In the genomic region with DNA sequence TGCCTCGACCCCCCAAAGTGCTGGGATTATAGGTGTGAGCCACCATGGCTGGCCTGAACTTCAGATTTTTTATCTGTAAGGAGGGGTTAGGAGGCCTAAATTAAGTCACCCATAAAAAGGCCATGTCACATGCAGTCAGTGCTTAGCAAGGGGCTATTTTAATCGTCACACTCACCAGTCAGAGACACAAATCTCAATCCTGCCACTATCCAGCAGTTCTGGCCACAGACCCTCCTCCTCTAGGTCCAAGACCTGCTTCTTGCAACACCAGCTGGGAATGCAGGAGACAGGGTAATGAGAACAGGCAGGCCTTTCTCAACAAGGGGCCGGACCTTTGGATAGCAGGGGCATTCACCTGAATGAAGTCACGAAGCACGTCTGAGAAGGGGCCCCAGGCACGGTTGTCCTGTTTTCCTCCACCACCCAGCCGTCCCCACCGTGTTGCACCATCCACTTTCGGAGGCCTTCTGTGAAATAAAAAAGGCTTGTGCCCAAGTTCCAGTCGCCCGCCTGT, we compare ENCODE assay signal across 1 cellular context.
A peak's percentile ranks its signal among the peaks of the same experiment; 100 is the strongest.
TF ChIP-seq lines count a peak whose summit lies in the region.

No MANE protein-coding gene starts in this region.

TF ChIP-seq in HepG2, 621 proteins besides CTCF, POLR2A, EP300 and RAD21 (continued from another document and continues in another):
- TF ChIP-seq, protein P1, sequence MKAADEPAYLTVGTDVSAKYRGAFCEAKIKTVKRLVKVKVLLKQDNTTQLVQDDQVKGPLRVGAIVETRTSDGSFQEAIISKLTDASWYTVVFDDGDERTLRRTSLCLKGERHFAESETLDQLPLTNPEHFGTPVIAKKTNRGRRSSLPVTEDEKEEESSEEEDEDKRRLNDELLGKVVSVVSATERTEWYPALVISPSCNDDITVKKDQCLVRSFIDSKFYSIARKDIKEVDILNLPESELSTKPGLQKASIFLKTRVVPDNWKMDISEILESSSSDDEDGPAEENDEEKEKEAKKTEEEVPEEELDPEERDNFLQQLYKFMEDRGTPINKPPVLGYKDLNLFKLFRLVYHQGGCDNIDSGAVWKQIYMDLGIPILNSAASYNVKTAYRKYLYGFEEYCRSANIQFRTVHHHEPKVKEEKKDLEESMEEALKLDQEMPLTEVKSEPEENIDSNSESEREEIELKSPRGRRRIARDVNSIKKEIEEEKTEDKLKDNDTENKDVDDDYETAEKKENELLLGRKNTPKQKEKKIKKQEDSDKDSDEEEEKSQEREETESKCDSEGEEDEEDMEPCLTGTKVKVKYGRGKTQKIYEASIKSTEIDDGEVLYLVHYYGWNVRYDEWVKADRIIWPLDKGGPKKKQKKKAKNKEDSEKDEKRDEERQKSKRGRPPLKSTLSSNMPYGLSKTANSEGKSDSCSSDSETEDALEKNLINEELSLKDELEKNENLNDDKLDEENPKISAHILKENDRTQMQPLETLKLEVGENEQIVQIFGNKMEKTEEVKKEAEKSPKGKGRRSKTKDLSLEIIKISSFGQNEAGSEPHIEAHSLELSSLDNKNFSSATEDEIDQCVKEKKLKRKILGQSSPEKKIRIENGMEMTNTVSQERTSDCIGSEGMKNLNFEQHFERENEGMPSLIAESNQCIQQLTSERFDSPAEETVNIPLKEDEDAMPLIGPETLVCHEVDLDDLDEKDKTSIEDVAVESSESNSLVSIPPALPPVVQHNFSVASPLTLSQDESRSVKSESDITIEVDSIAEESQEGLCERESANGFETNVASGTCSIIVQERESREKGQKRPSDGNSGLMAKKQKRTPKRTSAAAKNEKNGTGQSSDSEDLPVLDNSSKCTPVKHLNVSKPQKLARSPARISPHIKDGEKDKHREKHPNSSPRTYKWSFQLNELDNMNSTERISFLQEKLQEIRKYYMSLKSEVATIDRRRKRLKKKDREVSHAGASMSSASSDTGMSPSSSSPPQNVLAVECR (CRISPR knock-in tag; IDR thresholded peaks at IDR 0.05; ENCODE audit: borderline replicate concordance): peak; percentile 46; the same call in 1 of the 2 replicates
- no peak for TF ChIP-seq ZNF232 (CRISPR knock-in tag; IDR thresholded peaks at IDR 0.05; ENCODE audit: borderline replicate concordance)
- TF ChIP-seq RCOR2 (CRISPR knock-in tag; IDR thresholded peaks at IDR 0.05): no peak
- peak; percentile 36; the same call in 1 of the 2 replicates for TF ChIP-seq ZBTB7B (CRISPR knock-in tag; IDR thresholded peaks at IDR 0.05)
- TF ChIP-seq, protein P2, sequence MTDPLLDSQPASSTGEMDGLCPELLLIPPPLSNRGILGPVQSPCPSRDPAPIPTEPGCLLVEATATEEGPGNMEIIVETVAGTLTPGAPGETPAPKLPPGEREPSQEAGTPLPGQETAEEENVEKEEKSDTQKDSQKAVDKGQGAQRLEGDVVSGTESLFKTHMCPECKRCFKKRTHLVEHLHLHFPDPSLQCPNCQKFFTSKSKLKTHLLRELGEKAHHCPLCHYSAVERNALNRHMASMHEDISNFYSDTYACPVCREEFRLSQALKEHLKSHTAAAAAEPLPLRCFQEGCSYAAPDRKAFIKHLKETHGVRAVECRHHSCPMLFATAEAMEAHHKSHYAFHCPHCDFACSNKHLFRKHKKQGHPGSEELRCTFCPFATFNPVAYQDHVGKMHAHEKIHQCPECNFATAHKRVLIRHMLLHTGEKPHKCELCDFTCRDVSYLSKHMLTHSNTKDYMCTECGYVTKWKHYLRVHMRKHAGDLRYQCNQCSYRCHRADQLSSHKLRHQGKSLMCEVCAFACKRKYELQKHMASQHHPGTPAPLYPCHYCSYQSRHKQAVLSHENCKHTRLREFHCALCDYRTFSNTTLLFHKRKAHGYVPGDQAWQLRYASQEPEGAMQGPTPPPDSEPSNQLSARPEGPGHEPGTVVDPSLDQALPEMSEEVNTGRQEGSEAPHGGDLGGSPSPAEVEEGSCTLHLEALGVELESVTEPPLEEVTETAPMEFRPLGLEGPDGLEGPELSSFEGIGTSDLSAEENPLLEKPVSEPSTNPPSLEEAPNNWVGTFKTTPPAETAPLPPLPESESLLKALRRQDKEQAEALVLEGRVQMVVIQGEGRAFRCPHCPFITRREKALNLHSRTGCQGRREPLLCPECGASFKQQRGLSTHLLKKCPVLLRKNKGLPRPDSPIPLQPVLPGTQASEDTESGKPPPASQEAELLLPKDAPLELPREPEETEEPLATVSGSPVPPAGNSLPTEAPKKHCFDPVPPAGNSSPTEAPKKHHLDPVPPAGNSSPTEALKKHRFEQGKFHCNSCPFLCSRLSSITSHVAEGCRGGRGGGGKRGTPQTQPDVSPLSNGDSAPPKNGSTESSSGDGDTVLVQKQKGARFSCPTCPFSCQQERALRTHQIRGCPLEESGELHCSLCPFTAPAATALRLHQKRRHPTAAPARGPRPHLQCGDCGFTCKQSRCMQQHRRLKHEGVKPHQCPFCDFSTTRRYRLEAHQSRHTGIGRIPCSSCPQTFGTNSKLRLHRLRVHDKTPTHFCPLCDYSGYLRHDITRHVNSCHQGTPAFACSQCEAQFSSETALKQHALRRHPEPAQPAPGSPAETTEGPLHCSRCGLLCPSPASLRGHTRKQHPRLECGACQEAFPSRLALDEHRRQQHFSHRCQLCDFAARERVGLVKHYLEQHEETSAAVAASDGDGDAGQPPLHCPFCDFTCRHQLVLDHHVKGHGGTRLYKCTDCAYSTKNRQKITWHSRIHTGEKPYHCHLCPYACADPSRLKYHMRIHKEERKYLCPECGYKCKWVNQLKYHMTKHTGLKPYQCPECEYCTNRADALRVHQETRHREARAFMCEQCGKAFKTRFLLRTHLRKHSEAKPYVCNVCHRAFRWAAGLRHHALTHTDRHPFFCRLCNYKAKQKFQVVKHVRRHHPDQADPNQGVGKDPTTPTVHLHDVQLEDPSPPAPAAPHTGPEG (CRISPR knock-in tag; IDR thresholded peaks at IDR 0.05): no peak
- no peak for TF ChIP-seq TBP (CRISPR knock-in tag; IDR thresholded peaks at IDR 0.05)
- TF ChIP-seq, protein P3, sequence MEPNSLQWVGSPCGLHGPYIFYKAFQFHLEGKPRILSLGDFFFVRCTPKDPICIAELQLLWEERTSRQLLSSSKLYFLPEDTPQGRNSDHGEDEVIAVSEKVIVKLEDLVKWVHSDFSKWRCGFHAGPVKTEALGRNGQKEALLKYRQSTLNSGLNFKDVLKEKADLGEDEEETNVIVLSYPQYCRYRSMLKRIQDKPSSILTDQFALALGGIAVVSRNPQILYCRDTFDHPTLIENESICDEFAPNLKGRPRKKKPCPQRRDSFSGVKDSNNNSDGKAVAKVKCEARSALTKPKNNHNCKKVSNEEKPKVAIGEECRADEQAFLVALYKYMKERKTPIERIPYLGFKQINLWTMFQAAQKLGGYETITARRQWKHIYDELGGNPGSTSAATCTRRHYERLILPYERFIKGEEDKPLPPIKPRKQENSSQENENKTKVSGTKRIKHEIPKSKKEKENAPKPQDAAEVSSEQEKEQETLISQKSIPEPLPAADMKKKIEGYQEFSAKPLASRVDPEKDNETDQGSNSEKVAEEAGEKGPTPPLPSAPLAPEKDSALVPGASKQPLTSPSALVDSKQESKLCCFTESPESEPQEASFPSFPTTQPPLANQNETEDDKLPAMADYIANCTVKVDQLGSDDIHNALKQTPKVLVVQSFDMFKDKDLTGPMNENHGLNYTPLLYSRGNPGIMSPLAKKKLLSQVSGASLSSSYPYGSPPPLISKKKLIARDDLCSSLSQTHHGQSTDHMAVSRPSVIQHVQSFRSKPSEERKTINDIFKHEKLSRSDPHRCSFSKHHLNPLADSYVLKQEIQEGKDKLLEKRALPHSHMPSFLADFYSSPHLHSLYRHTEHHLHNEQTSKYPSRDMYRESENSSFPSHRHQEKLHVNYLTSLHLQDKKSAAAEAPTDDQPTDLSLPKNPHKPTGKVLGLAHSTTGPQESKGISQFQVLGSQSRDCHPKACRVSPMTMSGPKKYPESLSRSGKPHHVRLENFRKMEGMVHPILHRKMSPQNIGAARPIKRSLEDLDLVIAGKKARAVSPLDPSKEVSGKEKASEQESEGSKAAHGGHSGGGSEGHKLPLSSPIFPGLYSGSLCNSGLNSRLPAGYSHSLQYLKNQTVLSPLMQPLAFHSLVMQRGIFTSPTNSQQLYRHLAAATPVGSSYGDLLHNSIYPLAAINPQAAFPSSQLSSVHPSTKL (CRISPR knock-in tag; IDR thresholded peaks at IDR 0.05): peak; percentile 27; the same call in 1 of the 2 replicates
- TF ChIP-seq, protein P4, sequence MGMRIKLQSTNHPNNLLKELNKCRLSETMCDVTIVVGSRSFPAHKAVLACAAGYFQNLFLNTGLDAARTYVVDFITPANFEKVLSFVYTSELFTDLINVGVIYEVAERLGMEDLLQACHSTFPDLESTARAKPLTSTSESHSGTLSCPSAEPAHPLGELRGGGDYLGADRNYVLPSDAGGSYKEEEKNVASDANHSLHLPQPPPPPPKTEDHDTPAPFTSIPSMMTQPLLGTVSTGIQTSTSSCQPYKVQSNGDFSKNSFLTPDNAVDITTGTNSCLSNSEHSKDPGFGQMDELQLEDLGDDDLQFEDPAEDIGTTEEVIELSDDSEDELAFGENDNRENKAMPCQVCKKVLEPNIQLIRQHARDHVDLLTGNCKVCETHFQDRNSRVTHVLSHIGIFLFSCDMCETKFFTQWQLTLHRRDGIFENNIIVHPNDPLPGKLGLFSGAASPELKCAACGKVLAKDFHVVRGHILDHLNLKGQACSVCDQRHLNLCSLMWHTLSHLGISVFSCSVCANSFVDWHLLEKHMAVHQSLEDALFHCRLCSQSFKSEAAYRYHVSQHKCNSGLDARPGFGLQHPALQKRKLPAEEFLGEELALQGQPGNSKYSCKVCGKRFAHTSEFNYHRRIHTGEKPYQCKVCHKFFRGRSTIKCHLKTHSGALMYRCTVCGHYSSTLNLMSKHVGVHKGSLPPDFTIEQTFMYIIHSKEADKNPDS (CRISPR knock-in tag; IDR thresholded peaks at IDR 0.05): no peak
- TF ChIP-seq FOXC1 (CRISPR knock-in tag; IDR thresholded peaks at IDR 0.05; ENCODE audit: borderline replicate concordance): no peak
- TF ChIP-seq, protein P5, sequence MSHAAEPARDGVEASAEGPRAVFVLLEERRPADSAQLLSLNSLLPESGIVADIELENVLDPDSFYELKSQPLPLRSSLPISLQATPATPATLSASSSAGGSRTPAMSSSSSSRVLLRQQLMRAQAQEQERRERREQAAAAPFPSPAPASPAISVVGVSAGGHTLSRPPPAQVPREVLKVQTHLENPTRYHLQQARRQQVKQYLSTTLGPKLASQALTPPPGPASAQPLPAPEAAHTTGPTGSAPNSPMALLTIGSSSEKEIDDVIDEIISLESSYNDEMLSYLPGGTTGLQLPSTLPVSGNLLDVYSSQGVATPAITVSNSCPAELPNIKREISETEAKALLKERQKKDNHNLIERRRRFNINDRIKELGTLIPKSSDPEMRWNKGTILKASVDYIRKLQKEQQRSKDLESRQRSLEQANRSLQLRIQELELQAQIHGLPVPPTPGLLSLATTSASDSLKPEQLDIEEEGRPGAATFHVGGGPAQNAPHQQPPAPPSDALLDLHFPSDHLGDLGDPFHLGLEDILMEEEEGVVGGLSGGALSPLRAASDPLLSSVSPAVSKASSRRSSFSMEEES (CRISPR knock-in tag; IDR thresholded peaks at IDR 0.05): peak; percentile 49; the same call in 1 of the 2 replicates
- TF ChIP-seq, protein P6, sequence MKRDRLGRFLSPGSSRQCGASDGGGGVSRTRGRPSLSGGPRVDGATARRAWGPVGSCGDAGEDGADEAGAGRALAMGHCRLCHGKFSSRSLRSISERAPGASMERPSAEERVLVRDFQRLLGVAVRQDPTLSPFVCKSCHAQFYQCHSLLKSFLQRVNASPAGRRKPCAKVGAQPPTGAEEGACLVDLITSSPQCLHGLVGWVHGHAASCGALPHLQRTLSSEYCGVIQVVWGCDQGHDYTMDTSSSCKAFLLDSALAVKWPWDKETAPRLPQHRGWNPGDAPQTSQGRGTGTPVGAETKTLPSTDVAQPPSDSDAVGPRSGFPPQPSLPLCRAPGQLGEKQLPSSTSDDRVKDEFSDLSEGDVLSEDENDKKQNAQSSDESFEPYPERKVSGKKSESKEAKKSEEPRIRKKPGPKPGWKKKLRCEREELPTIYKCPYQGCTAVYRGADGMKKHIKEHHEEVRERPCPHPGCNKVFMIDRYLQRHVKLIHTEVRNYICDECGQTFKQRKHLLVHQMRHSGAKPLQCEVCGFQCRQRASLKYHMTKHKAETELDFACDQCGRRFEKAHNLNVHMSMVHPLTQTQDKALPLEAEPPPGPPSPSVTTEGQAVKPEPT (CRISPR knock-in tag; IDR thresholded peaks at IDR 0.05; ENCODE audit: low read depth): no peak
- peak; percentile 66 for TF ChIP-seq SAP130 (CRISPR knock-in tag; IDR thresholded peaks at IDR 0.05; ENCODE audit: low read depth)
- no peak for TF ChIP-seq HOXD1 (CRISPR knock-in tag; IDR thresholded peaks at IDR 0.05)
- TF ChIP-seq BRD4 (CRISPR knock-in tag; IDR thresholded peaks at IDR 0.05): no peak
- 0 out of 2 replicates have a peak, but pooled peaks have one; percentile 30 for TF ChIP-seq AHR (CRISPR knock-in tag; IDR thresholded peaks at IDR 0.05)
- TF ChIP-seq, protein P7, sequence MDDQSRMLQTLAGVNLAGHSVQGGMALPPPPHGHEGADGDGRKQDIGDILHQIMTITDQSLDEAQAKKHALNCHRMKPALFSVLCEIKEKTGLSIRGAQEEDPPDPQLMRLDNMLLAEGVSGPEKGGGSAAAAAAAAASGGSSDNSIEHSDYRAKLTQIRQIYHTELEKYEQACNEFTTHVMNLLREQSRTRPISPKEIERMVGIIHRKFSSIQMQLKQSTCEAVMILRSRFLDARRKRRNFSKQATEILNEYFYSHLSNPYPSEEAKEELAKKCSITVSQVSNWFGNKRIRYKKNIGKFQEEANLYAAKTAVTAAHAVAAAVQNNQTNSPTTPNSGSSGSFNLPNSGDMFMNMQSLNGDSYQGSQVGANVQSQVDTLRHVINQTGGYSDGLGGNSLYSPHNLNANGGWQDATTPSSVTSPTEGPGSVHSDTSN (CRISPR knock-in tag; IDR thresholded peaks at IDR 0.05; ENCODE audit: borderline replicate concordance): no peak
- TF ChIP-seq, protein P8, sequence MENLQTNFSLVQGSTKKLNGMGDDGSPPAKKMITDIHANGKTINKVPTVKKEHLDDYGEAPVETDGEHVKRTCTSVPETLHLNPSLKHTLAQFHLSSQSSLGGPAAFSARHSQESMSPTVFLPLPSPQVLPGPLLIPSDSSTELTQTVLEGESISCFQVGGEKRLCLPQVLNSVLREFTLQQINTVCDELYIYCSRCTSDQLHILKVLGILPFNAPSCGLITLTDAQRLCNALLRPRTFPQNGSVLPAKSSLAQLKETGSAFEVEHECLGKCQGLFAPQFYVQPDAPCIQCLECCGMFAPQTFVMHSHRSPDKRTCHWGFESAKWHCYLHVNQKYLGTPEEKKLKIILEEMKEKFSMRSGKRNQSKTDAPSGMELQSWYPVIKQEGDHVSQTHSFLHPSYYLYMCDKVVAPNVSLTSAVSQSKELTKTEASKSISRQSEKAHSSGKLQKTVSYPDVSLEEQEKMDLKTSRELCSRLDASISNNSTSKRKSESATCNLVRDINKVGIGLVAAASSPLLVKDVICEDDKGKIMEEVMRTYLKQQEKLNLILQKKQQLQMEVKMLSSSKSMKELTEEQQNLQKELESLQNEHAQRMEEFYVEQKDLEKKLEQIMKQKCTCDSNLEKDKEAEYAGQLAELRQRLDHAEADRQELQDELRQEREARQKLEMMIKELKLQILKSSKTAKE (CRISPR knock-in tag; IDR thresholded peaks at IDR 0.05; ENCODE audit: borderline replicate concordance): no peak
- peak; percentile 46; the same call in 1 of the 2 replicates for TF ChIP-seq NR2C2 (CRISPR knock-in tag; IDR thresholded peaks at IDR 0.05; ENCODE audit: borderline replicate concordance)
- no peak for TF ChIP-seq ISL2 (CRISPR knock-in tag; IDR thresholded peaks at IDR 0.05)
- TF ChIP-seq ZNF552 (CRISPR knock-in tag; IDR thresholded peaks at IDR 0.05; ENCODE audit: borderline replicate concordance): no peak
- TF ChIP-seq THYN1 (CRISPR knock-in tag; IDR thresholded peaks at IDR 0.05; ENCODE audit: borderline replicate concordance, low read depth): no peak
- no peak for TF ChIP-seq KAT8 (CRISPR knock-in tag; IDR thresholded peaks at IDR 0.05)
- no peak for TF ChIP-seq ZNF883 (CRISPR knock-in tag; IDR thresholded peaks at IDR 0.05; ENCODE audit: not compliant biosample characterization)
- TF ChIP-seq POGZ (CRISPR knock-in tag; IDR thresholded peaks at IDR 0.05): no peak
- 0 out of 2 replicates have a peak, but pooled peaks have one; percentile 25 for TF ChIP-seq NFKBIZ (CRISPR knock-in tag; IDR thresholded peaks at IDR 0.05)
- TF ChIP-seq CCDC6 (CRISPR knock-in tag; IDR thresholded peaks at IDR 0.05): no peak
- no peak for TF ChIP-seq ZNF432 (CRISPR knock-in tag; IDR thresholded peaks at IDR 0.05; ENCODE audit: borderline replicate concordance)
- TF ChIP-seq KLF16 (CRISPR knock-in tag; IDR thresholded peaks at IDR 0.05): no peak
- TF ChIP-seq SRY (CRISPR knock-in tag; IDR thresholded peaks at IDR 0.05): no peak
